In the genomic region with DNA sequence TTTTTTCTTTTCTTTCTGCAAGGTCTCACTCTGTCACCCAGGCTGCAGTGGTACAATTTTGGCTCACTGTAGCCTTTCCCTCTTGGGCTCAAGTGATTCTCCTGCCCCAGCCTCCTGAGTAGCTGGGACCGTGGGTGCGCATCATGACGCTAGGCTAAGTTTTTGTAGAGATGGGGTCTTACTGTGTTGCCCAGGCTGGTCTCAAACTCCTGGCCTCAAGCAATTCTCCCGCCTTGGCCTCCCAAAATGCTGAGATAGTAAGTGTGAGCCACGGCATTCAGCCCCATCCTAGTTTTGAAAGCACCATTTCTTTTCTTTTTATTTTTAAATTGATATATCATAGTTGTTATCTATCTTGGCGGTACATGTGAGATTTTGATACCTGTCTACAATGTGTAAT, we compare ENCODE assay signal across 21 cellular contexts.
DNase-seq lines count a peak whose midpoint lies in the region; ATAC-seq, FAIRE-seq and TF ChIP-seq lines count a peak whose summit lies in the region.
"Had no signal": no experiment of that assay in that cellular context is flagged by ENCODE, and none has a peak within 500 bp of the region (broad histone marks: within the 10 kb centered on the region; RNA-seq: fewer than 3 reads in every experiment).

No MANE protein-coding gene starts in this region.

- no peak overlapping the region for H3K18ac ChIP-seq in H1 (ENCODE audit: extremely low read depth, low read length)

- no peak overlapping the region for H2BK120ac ChIP-seq in H1 (replicated peaks; ENCODE audit: low read depth, low read length)

- no peak overlapping the region for H3K23ac ChIP-seq in H1 (ENCODE audit: insufficient read length)

- H4K91ac ChIP-seq in H1 (replicated peaks; ENCODE audit: insufficient read length, low read length), result no peak overlapping the region

- no peak overlapping the region for H4K5ac ChIP-seq in H1 (ENCODE audit: insufficient read length, low read depth, low read length)

- no peak for TF ChIP-seq POLR2A in H1 (IDR thresholded peaks at IDR 0.05; ENCODE audit: control extremely low read depth in 1 of 2, low read depth in 2 of 2, low read length in 2 of 2)

- peaks cover 92% of the 10 kb centered on the region for H3K36me3 ChIP-seq in Loucy (ENCODE audit: insufficient read depth, low read length)
- peaks cover 2 to 10% (median 4%) of the 10 kb centered on the region in 4 experiments; a peak in 4 of 8 replicates for H3K36me3 ChIP-seq in H1 (ENCODE audit: control insufficient read depth in 2 of 4, insufficient read depth in 4 of 4, low read length in 3 of 4)
- H3K36me3 ChIP-seq in skeletal muscle tissue (ENCODE audit: control insufficient read depth in 3 of 3, insufficient read depth in 3 of 3, low read length in 3 of 3), result peaks cover 3 to 8% (median 4%) of the 10 kb centered on the region in 3 donors

- no peak overlapping the region for H3K4me3 Mint-ChIP-seq in activated T-cell treated with anti-CD3 and anti-CD28 coated beads, Interleukin-2, amount 50 U/mL, for 72 hours
- no peak overlapping the region for H3K4me3 Mint-ChIP-seq in activated T-cell treated with anti-CD3 and anti-CD28 coated beads, Interleukin-2, amount 50 U/mL, for 4 hours

- POLR2A ChIA-PET in H1 (lab: Charles Lee; ENCODE audit: partially characterized antibody), result no interaction called here

- H3K4me2 ChIP-seq in Loucy (ENCODE audit: low read depth, low read length, poor library complexity, severe bottlenecking) (peak overlapping the region; percentile 49), H1 (ENCODE audit: insufficient read depth in 1 of 2, low read depth in 2 of 2, low read length in 2 of 2) (no peak overlapping the region)
- H3K4me2 ChIP-seq: A549, KMS-11 had no signal

- H3K4ac ChIP-seq in H1 (replicated peaks; ENCODE audit: insufficient read length, low read depth, low read length), result no peak overlapping the region

- WGBS in H1 (ENCODE audit: extremely low coverage in 1 of 2, insufficient coverage in 1 of 2, insufficient read length in 1 of 2, insufficient replicate concordance in 2 of 2, low coverage in 1 of 2, low lambda C conversion rate in 2 of 2, missing lambda C conversion rate in 1 of 2), 2 experiments, result 91% methylated on average over 6 of the region's 6 CpGs; no CpG with 5 or more reads in 1 of the 2 experiments

- no peaks in the 10 kb centered on the region for H3K9me2 ChIP-seq in Loucy (replicated peaks; ENCODE audit: low read depth, low read length)

- no peaks in the 10 kb centered on the region for H3K23me2 ChIP-seq in H1 (ENCODE audit: low read depth, low read length)

- H3K56ac ChIP-seq in H1 (replicated peaks; ENCODE audit: insufficient read length, low read depth, low read length), result no peak overlapping the region

- no peak overlapping the region for H2BK5ac ChIP-seq in H1 (ENCODE audit: low read depth, low read length)

- no peak for FAIRE-seq in H1 (lab: Jason Lieb, UNC)
- FAIRE-seq: A549, D721Med, GM18507 had no signal

- no peak overlapping the region for H3K27ac ChIP-seq in H1 (ENCODE audit: low read depth, low read length)
- peak overlapping the region; percentile 90 for H3K27ac ChIP-seq in skeletal muscle tissue (ENCODE audit: low read depth, low read length)
- H3K27ac ChIP-seq in foreskin keratinocyte, result no peak overlapping the region
- H3K27ac ChIP-seq: A549, KMS-11 had no signal

- H3K9me3 ChIP-seq in Loucy (ENCODE audit: insufficient read depth, low read depth, low read length) (no peaks in the 10 kb centered on the region), H1 (ENCODE audit: insufficient read depth in 2 of 2, low read depth in 1 of 2, low read length in 1 of 2) (no peaks in the 10 kb centered on the region), skeletal muscle tissue (ENCODE audit: control insufficient read depth in 3 of 3, low read length in 3 of 3) (no peaks in the 10 kb centered on the region)
- H3K9me3 ChIP-seq: A549 had no signal

- no peak for TF ChIP-seq EP300 in H1 (IDR thresholded peaks at IDR 0.05; ENCODE audit: borderline replicate concordance in 1 of 2, low read depth in 2 of 2, low read length in 2 of 2)

- H3K27ac Mint-ChIP-seq in activated T-cell treated with anti-CD3 and anti-CD28 coated beads, Interleukin-2, amount 50 U/mL, for 72 hours, result peak overlapping the region; percentile 91

- H3K27me3 ChIP-seq in Loucy (ENCODE audit: insufficient read depth, low read length, poor library complexity, severe bottlenecking) (no peaks in the 10 kb centered on the region), H1 (replicated peaks in 1 of 4; ENCODE audit: control insufficient read depth in 3 of 4, extremely low read depth in 1 of 4, insufficient read depth in 3 of 4, low read length in 3 of 4) (no peaks in the 10 kb centered on the region), skeletal muscle tissue (ENCODE audit: control insufficient read depth in 3 of 3, insufficient read depth in 3 of 3, low read length in 3 of 3) (no peaks in the 10 kb centered on the region), foreskin keratinocyte (no peaks in the 10 kb centered on the region)

- no peak overlapping the region for H2BK20ac ChIP-seq in H1 (ENCODE audit: low read length)

- no peak overlapping the region for H2BK12ac ChIP-seq in H1 (ENCODE audit: low read depth, low read length)

- H3K36me3 Mint-ChIP-seq in activated T-cell treated with anti-CD3 and anti-CD28 coated beads, Interleukin-2, amount 50 U/mL, for 72 hours (ENCODE audit: insufficient read depth in 2 of 2), result peaks cover under 1 to 9% of the 10 kb centered on the region in 2 donors
- peaks cover 34% of the 10 kb centered on the region for H3K36me3 Mint-ChIP-seq in activated T-cell treated with anti-CD3 and anti-CD28 coated beads, Interleukin-2, amount 50 U/mL, for 4 hours (ENCODE audit: insufficient read depth)

- H3K9me3 Mint-ChIP-seq in activated T-cell treated with anti-CD3 and anti-CD28 coated beads, Interleukin-2, amount 50 U/mL, for 72 hours, result no peaks in the 10 kb centered on the region
- no peaks in the 10 kb centered on the region for H3K9me3 Mint-ChIP-seq in activated T-cell treated with anti-CD3 and anti-CD28 coated beads, Interleukin-2, amount 50 U/mL, for 4 hours

- H3K79me2 ChIP-seq in Loucy (ENCODE audit: insufficient read depth, low read length), result peaks cover 97% of the 10 kb centered on the region
- no peaks in the 10 kb centered on the region; a peak in 1 of 4 replicates for H3K79me2 ChIP-seq in H1 (ENCODE audit: control insufficient read depth in 1 of 2, insufficient read depth in 2 of 2, low read length in 2 of 2)

- no peak for DNase-seq in activated T-cell treated with anti-CD3 and anti-CD28 coated beads, Interleukin-2, amount 50 U/mL, for 72 hours
- DNase-seq in activated T-cell treated with anti-CD3 and anti-CD28 coated beads, Interleukin-2, amount 50 U/mL, for 4 hours, result no peak
- DNase-seq in H1 (ENCODE audit: low read depth in 1 of 2, low spot score in 2 of 2), result no peak
- DNase-seq in NCI-H748 (lab: John Stamatoyannopoulos, UW; ENCODE audit: unreplicated experiment), result no peak
- DNase-seq in foreskin keratinocyte, result no peak
- DNase-seq: C1 segment of cervical spinal cord, GOT3, NCI-H1417 treated with DMSO at 0.1 percent for 48 hours, NCI-H187 treated with DMSO at 0.1 percent for 48 hours, NCI-H345, NCI-H524 treated with DMSO at 0.1 percent for 48 hours, PC-3, RPMI8226, SHP77 treated with DMSO at 0.1 percent for 48 hours had no signal

- H2AFZ ChIP-seq in Loucy (ENCODE audit: low read length) (no peak overlapping the region), H1 (ENCODE audit: low read length) (no peak overlapping the region)

- H3K9ac ChIP-seq in Loucy (ENCODE audit: low read depth, low read length, poor library complexity, severe bottlenecking) (peak overlapping the region; percentile 49), H1 (replicated peaks in 1 of 4; ENCODE audit: extremely low read depth in 1 of 4, low read depth in 3 of 4, low read length in 3 of 4) (no peak overlapping the region), skeletal muscle tissue (ENCODE audit: low read depth in 1 of 3, low read length in 3 of 3) (no peak overlapping the region)
- H3K9ac ChIP-seq: KMS-11 had no signal

- CTCF ChIA-PET in H1 (lab: Charles Lee; ENCODE audit: partially characterized antibody), result interaction anchor here (1.6 kb wide), 1 partner anchor 13 kb away, joined by 4 read pairs; no protein-coding TSS in a partner anchor

- no peak for ATAC-seq in activated T-cell treated with anti-CD3 and anti-CD28 coated beads, Interleukin-2, amount 50 U/mL, for 72 hours (replicated peaks in 1 of 2)
- ATAC-seq in activated T-cell treated with anti-CD3 and anti-CD28 coated beads, Interleukin-2, amount 50 U/mL, for 4 hours, result no peak
- ATAC-seq in GM21423 (IDR thresholded peaks at IDR 0.05; ENCODE audit: unreplicated experiment) (no peak), foreskin keratinocyte (no peak)
- ATAC-seq: A549, PC-3 had no signal

- H3K4me3 ChIP-seq in Loucy (ENCODE audit: low read length, poor library complexity, severe bottlenecking), result no peak overlapping the region
- no peak overlapping the region for H3K4me3 ChIP-seq in H1 (ENCODE audit: extremely low read depth in 1 of 4, insufficient read depth in 2 of 4, low read depth in 3 of 4, low read length in 4 of 4)
- no peak overlapping the region for H3K4me3 ChIP-seq in skeletal muscle tissue (ENCODE audit: low read length in 3 of 3)
- H3K4me3 ChIP-seq: A549 had no signal

- no peak for TF ChIP-seq RAD21 in H1 (IDR thresholded peaks at IDR 0.05 in 1 of 2, conservative IDR thresholded peaks at IDR 0.05 in 1 of 2; ENCODE audit: low read depth in 2 of 2, low read length in 2 of 2)

- no peak overlapping the region for H2AK5ac ChIP-seq in H1 (ENCODE audit: low read depth, low read length)

- H3K27me3 Mint-ChIP-seq in activated T-cell treated with anti-CD3 and anti-CD28 coated beads, Interleukin-2, amount 50 U/mL, for 72 hours (ENCODE audit: low read depth), result no peaks in the 10 kb centered on the region
- no peaks in the 10 kb centered on the region for H3K27me3 Mint-ChIP-seq in activated T-cell treated with anti-CD3 and anti-CD28 coated beads, Interleukin-2, amount 50 U/mL, for 4 hours (ENCODE audit: low read depth)

- H3K4me1 ChIP-seq in Loucy (ENCODE audit: insufficient read depth, low read length, poor library complexity, severe bottlenecking) (peaks cover 63% of the 10 kb centered on the region), H1 (replicated peaks in 1 of 4; ENCODE audit: control insufficient read depth in 3 of 4, insufficient read depth in 4 of 4, low read length in 3 of 4) (no peaks in the 10 kb centered on the region), skeletal muscle tissue (ENCODE audit: control insufficient read depth in 3 of 3, insufficient read depth in 3 of 3, low read length in 3 of 3) (peaks cover 64 to 87% (median 70%) of the 10 kb centered on the region in 3 donors), foreskin keratinocyte (no peaks in the 10 kb centered on the region)
- H3K4me1 ChIP-seq: A549 had no signal

- H3F3A ChIP-seq in Loucy (ENCODE audit: low read depth), result no peaks in the 10 kb centered on the region

- no peak for TF ChIP-seq CTCF in Loucy (conservative IDR thresholded peaks at IDR 0.05; ENCODE audit: low read length)
- TF ChIP-seq CTCF in H1 (IDR thresholded peaks at IDR 0.05; ENCODE audit: control extremely low read depth in 1 of 3, insufficient read depth in 1 of 3, low read depth in 1 of 3, low read length in 3 of 3), result no peak
- TF ChIP-seq CTCF in foreskin keratinocyte (conservative IDR thresholded peaks at IDR 0.05), result no peak

- H4K20me1 ChIP-seq in Loucy (ENCODE audit: insufficient read depth, low read length, poor library complexity, severe bottlenecking), result no peaks in the 10 kb centered on the region
- peaks cover 0 to 2% of the 10 kb centered on the region in 2 experiments for H4K20me1 ChIP-seq in H1 (replicated peaks in 1 of 2; ENCODE audit: control insufficient read depth in 1 of 2, insufficient read depth in 2 of 2, low read length in 2 of 2)

- peaks cover 6% of the 10 kb centered on the region for H3K79me1 ChIP-seq in H1 (ENCODE audit: low read depth, low read length)

- H3K14ac ChIP-seq in H1 (ENCODE audit: insufficient read length), result no peak overlapping the region

- H3K4me1 Mint-ChIP-seq in activated T-cell treated with anti-CD3 and anti-CD28 coated beads, Interleukin-2, amount 50 U/mL, for 72 hours (ENCODE audit: low read depth), result peaks cover 43% of the 10 kb centered on the region
- H3K4me1 Mint-ChIP-seq in activated T-cell treated with anti-CD3 and anti-CD28 coated beads, Interleukin-2, amount 50 U/mL, for 4 hours (ENCODE audit: low read depth), result peaks cover 39% of the 10 kb centered on the region

- no peak overlapping the region for H2BK15ac ChIP-seq in H1 (ENCODE audit: low read length)

- H4K8ac ChIP-seq in H1 (ENCODE audit: extremely low read depth, insufficient read depth, low read length), result 0 out of 2 replicates have a peak overlapping the region, but pooled peaks have one; percentile 14
